ENCODE assay signal across 10 cellular contexts in the genomic region with DNA sequence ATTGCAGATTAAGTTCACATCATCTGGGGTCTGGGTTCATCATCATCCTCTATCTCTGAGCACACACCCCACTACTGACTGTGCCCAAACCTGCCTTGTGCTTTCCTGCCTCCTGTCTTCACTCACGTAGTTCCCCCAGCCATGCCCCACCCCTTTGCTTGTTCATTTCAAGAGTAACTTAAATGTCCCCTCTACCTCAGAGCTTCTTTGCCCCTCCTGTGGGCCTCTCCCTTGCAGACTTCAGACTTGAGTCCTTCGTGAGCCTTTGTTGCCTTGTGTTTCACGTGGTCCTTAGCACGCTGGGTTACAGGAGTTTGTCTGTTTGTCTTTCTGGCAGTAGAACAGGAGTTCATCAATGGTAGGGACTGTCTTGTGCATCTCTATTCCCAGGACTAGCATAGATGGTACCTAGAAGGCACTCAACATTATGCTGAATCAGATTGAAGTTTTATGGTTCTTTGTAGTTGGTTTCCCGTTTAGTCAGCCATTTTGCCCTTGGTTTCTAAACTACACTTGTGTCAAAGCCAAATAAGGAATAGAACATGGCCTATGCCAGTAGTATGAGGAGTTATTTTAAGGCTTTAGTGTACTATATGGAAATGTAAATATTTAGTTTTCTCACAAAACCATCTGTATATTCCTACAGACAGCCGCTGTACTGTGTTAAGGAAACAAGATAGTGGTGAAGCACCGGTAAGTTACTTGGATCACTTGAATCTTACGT.
DNase-seq lines count a peak whose midpoint lies in the region; ATAC-seq and TF ChIP-seq lines count a peak whose summit lies in the region.
"Had no signal": no experiment of that assay in that cellular context is flagged by ENCODE, and none has a peak within 500 bp of the region (broad histone marks: within the 10 kb centered on the region; RNA-seq: fewer than 3 reads in every experiment).

No MANE protein-coding gene starts in this region.

- peaks cover 45% of the 10 kb centered on the region for H3K36me3 Mint-ChIP-seq in activated CD4-positive, alpha-beta T cell treated with anti-CD3 and anti-CD28 coated beads, Interleukin-2, amount 10 ng/mL, durations not matched to agents 7 days and 5 days (ENCODE audit: low read depth)
- H3K36me3 Mint-ChIP-seq in activated CD8-positive, alpha-beta T cell treated with anti-CD3 and anti-CD28 coated beads for 36 hours (ENCODE audit: low read depth), result peaks cover 38% of the 10 kb centered on the region

- intact Hi-C loops in activated CD8-positive, alpha-beta T cell treated with anti-CD3 and anti-CD28 coated beads for 36 hours (cut with micrococcal nuclease), result no loop called here

- peak overlapping the region; percentile 57 for H3K27ac Mint-ChIP-seq in activated CD4-positive, alpha-beta T cell treated with anti-CD3 and anti-CD28 coated beads, Interleukin-2, amount 10 ng/mL, durations not matched to agents 7 days and 5 days
- peak overlapping the region; percentile 80 for H3K27ac Mint-ChIP-seq in activated CD8-positive, alpha-beta T cell treated with anti-CD3 and anti-CD28 coated beads for 36 hours

- no peak overlapping the region for H3K4me3 Mint-ChIP-seq in activated CD4-positive, alpha-beta T cell treated with anti-CD3 and anti-CD28 coated beads, Interleukin-2, amount 10 ng/mL, durations not matched to agents 7 days and 5 days
- no peak overlapping the region for H3K4me3 Mint-ChIP-seq in activated CD8-positive, alpha-beta T cell treated with anti-CD3 and anti-CD28 coated beads for 36 hours

- H3K9me3 Mint-ChIP-seq in activated CD4-positive, alpha-beta T cell treated with anti-CD3 and anti-CD28 coated beads, Interleukin-2, amount 10 ng/mL, durations not matched to agents 7 days and 5 days, result no peaks in the 10 kb centered on the region
- no peaks in the 10 kb centered on the region for H3K9me3 Mint-ChIP-seq in activated CD8-positive, alpha-beta T cell treated with anti-CD3 and anti-CD28 coated beads for 36 hours

- H3K4me1 Mint-ChIP-seq in activated CD4-positive, alpha-beta T cell treated with anti-CD3 and anti-CD28 coated beads, Interleukin-2, amount 10 ng/mL, durations not matched to agents 7 days and 5 days, result peaks cover 11% of the 10 kb centered on the region
- peaks cover 11% of the 10 kb centered on the region for H3K4me1 Mint-ChIP-seq in activated CD8-positive, alpha-beta T cell treated with anti-CD3 and anti-CD28 coated beads for 36 hours (ENCODE audit: low read depth)

- CTCF ChIA-PET in activated CD4-positive, alpha-beta T cell treated with anti-CD3 and anti-CD28 coated beads, Interleukin-2, amount 10 ng/mL, durations not matched to agents 7 days and 5 days (lab: Charles Lee), result no interaction called here
- CTCF ChIA-PET in activated CD8-positive, alpha-beta T cell treated with anti-CD3 and anti-CD28 coated beads for 36 hours (lab: Charles Lee), result interaction anchor here (1.6 kb wide), 1 partner anchor 7 kb away, joined by 4 read pairs; no protein-coding TSS in a partner anchor

- no peak for TF ChIP-seq CTCF in activated CD8-positive, alpha-beta T cell treated with anti-CD3 and anti-CD28 coated beads for 36 hours (IDR thresholded peaks at IDR 0.05)

- DNase-seq in activated CD4-positive, alpha-beta T cell treated with anti-CD3 and anti-CD28 coated beads, Interleukin-2, amount 10 ng/mL, durations not matched to agents 7 days and 5 days, result no peak
- DNase-seq in activated CD4-positive, alpha-beta T cell treated with anti-CD3 and anti-CD28 coated beads, Interleukin-2, amount 50 U/mL, for 1 hour, result no peak
- peak; percentile 78 for DNase-seq in activated CD8-positive, alpha-beta T cell treated with anti-CD3 and anti-CD28 coated beads for 36 hours
- peak; percentile 13 to 17 for DNase-seq in stimulated activated CD8-positive, alpha-beta memory T cell treated with anti-CD3 and anti-CD28 coated beads, Interleukin-2, amount 100 ng/mL, for 48 hours (ENCODE audit: low read depth in 2 of 2)
- DNase-seq in SHP77 (lab: John Stamatoyannopoulos, UW) (no peak), NCI-H1092 (lab: John Stamatoyannopoulos, UW) (no peak)
- DNase-seq: foreskin fibroblast, NCI-H510A treated with DMSO at 0.1 percent for 48 hours had no signal

- ATAC-seq in GM21447 (IDR thresholded peaks at IDR 0.05; ENCODE audit: unreplicated experiment), result peak; percentile 74
- ATAC-seq in activated CD8-positive, alpha-beta T cell treated with anti-CD3 and anti-CD28 coated beads for 36 hours, result peak; percentile 98
- ATAC-seq in HG03457 (IDR thresholded peaks at IDR 0.05; ENCODE audit: unreplicated experiment), result no peak

- H3K27me3 Mint-ChIP-seq in activated CD4-positive, alpha-beta T cell treated with anti-CD3 and anti-CD28 coated beads, Interleukin-2, amount 10 ng/mL, durations not matched to agents 7 days and 5 days, result no peaks in the 10 kb centered on the region
- H3K27me3 Mint-ChIP-seq in activated CD8-positive, alpha-beta T cell treated with anti-CD3 and anti-CD28 coated beads for 36 hours, result no peaks in the 10 kb centered on the region

- POLR2A ChIA-PET in activated CD4-positive, alpha-beta T cell treated with anti-CD3 and anti-CD28 coated beads, Interleukin-2, amount 10 ng/mL, durations not matched to agents 7 days and 5 days (lab: Charles Lee), result no interaction called here
- POLR2A ChIA-PET in activated CD8-positive, alpha-beta T cell treated with anti-CD3 and anti-CD28 coated beads for 36 hours (lab: Charles Lee), result interaction anchor here (1.1 to 1.6 kb wide), 2 partner anchors 14 to 107 kb away, joined by 3 to 4 read pairs; no protein-coding TSS in a partner anchor

Comparison
In these comparisons a context has a peak if more than half of its experiments do, and no peak if none do; other contexts are left out.
1. DNase-seq: peak in activated CD8-positive, alpha-beta T cell treated with anti-CD3 and anti-CD28 coated beads for 36 hours (single experiment) and stimulated activated CD8-positive, alpha-beta memory T cell treated with anti-CD3 and anti-CD28 coated beads, Interleukin-2, amount 100 ng/mL, for 48 hours (2 of 2); none in activated CD4-positive, alpha-beta T cell treated with anti-CD3 and anti-CD28 coated beads, Interleukin-2, amount 10 ng/mL, durations not matched to agents 7 days and 5 days (single experiment), activated CD4-positive, alpha-beta T cell treated with anti-CD3 and anti-CD28 coated beads, Interleukin-2, amount 50 U/mL, for 1 hour (single experiment), SHP77 (0 of 2) and NCI-H1092 (single experiment).